ENCODE assay signal across 23 cellular contexts in genomic region chr2:101921961-101922325, GRCh38.
"Had no signal": no experiment of that assay in that cellular context is flagged by ENCODE, and none has a peak within 500 bp of the region (broad histone marks: within the 10 kb centered on the region; RNA-seq: fewer than 3 reads in every experiment).

No MANE protein-coding gene starts in this region.

- H3K4me3 Mint-ChIP-seq: activated CD4-positive, alpha-beta memory T cell treated with anti-CD3 and anti-CD28 coated beads for 36 hours; activated CD4-positive, alpha-beta T cell treated with anti-CD3 and anti-CD28 coated beads, Interleukin-2, amount 10 ng/mL, durations not matched to agents 24 days and 14 days; activated naive CD4-positive, alpha-beta T cell treated with anti-CD3 and anti-CD28 coated beads, Interleukin-2, amount 10 ng/mL, durations not matched to agents 7 days and 5 days; activated T-helper 1 cell treated with anti-CD3 and anti-CD28 coated beads, Interleukin-12 subunit alpha, Interleukin-12 subunit beta, Interleukin-2, Interleukin-4 antibody, amounts not matched to agents 30 ng/mL and 10 ng/mL and 1 ng/mL, durations not matched to agents 14 hours and 24 hours and 36 hours; central memory CD8-positive, alpha-beta T cell; neural crest cell had no signal

- H3K27me3 ChIP-seq: breast epithelium, esophagus muscularis mucosa, foreskin keratinocyte, heart left ventricle, uterus had no signal

- H3K4me1 Mint-ChIP-seq: activated CD4-positive, alpha-beta T cell treated with anti-CD3 and anti-CD28 coated beads, Interleukin-2, amount 10 ng/mL, durations not matched to agents 24 days and 14 days; activated naive CD4-positive, alpha-beta T cell treated with anti-CD3 and anti-CD28 coated beads, Interleukin-2, amount 10 ng/mL, durations not matched to agents 7 days and 5 days; central memory CD8-positive, alpha-beta T cell; neural crest cell had no signal

- H3K4me1 ChIP-seq: breast epithelium, esophagus muscularis mucosa, foreskin keratinocyte, uterus had no signal

- H3K36me3 Mint-ChIP-seq: activated naive CD4-positive, alpha-beta T cell treated with anti-CD3 and anti-CD28 coated beads, Interleukin-2, amount 10 ng/mL, durations not matched to agents 7 days and 5 days had no signal

- ATAC-seq: foreskin keratinocyte had no signal

- H3K27ac ChIP-seq: breast epithelium, esophagus muscularis mucosa, foreskin keratinocyte, thoracic aorta, uterus had no signal

- H3K27ac Mint-ChIP-seq: activated CD4-positive, alpha-beta memory T cell treated with anti-CD3 and anti-CD28 coated beads for 36 hours; activated CD4-positive, alpha-beta T cell treated with anti-CD3 and anti-CD28 coated beads, Interleukin-2, amount 10 ng/mL, durations not matched to agents 24 days and 14 days; activated naive CD4-positive, alpha-beta T cell treated with anti-CD3 and anti-CD28 coated beads, Interleukin-2, amount 10 ng/mL, durations not matched to agents 7 days and 5 days; activated T-helper 1 cell treated with anti-CD3 and anti-CD28 coated beads, Interleukin-12 subunit alpha, Interleukin-12 subunit beta, Interleukin-2, Interleukin-4 antibody, amounts not matched to agents 30 ng/mL and 10 ng/mL and 1 ng/mL, durations not matched to agents 14 hours and 24 hours and 36 hours had no signal

- H3K4me3 ChIP-seq: breast epithelium, esophagus muscularis mucosa, heart left ventricle, thoracic aorta, uterus had no signal

- H3K9me3 ChIP-seq: uterus had no signal

- H3K27me3 Mint-ChIP-seq: central memory CD8-positive, alpha-beta T cell had no signal

- DNase-seq: activated CD4-positive, alpha-beta memory T cell treated with anti-CD3 and anti-CD28 coated beads for 36 hours; activated CD4-positive, alpha-beta T cell treated with anti-CD3 and anti-CD28 coated beads, Interleukin-2, amount 10 ng/mL, durations not matched to agents 24 days and 14 days; activated CD8-positive, alpha-beta memory T cell treated with anti-CD3 and anti-CD28 coated beads, Interleukin-2, amount 50 U/mL, for 4 hours; activated gamma-delta T cell; activated naive CD4-positive, alpha-beta T cell treated with anti-CD3 and anti-CD28 coated beads, Interleukin-2, amount 10 ng/mL, durations not matched to agents 7 days and 5 days; activated T-cell treated with anti-CD3 and anti-CD28 coated beads, Interleukin-2, amount 50 U/mL, for 1 hour; dermis blood vessel endothelial cell; effector CD4-positive, alpha-beta T cell; foreskin keratinocyte; kidney glomerular epithelial cell; naive thymus-derived CD8-positive, alpha-beta T cell; occipital lobe; posterior cingulate gyrus; right cardiac atrium; stimulated activated naive CD8-positive, alpha-beta T cell treated with anti-CD3 and anti-CD28 coated beads, Interleukin-15, Interleukin-2, amounts not matched to agents 100 U/mL and 50 U/mL, for 24 hours; uterus had no signal

- H3K36me3 ChIP-seq: breast epithelium, esophagus muscularis mucosa, heart left ventricle, thoracic aorta, uterus had no signal
